20 cellular contexts compared by ENCODE assay signal in genomic region chr19:23539499-23539898, GRCh38.
DNase-seq lines count a peak whose midpoint lies in the region; ATAC-seq and TF ChIP-seq lines count a peak whose summit lies in the region.
"Had no signal": no experiment of that assay in that cellular context is flagged by ENCODE, and none has a peak within 500 bp of the region (broad histone marks: within the 10 kb centered on the region; RNA-seq: fewer than 3 reads in every experiment).

No MANE protein-coding gene starts in this region.

- 6 to 17% methylated on average over 2 of the region's 2 CpGs for WGBS in GM23248 (ENCODE audit: low coverage in 1 of 2, low lambda C conversion rate in 2 of 2, missing lambda C conversion rate in 2 of 2), 2 experiments

- H3K4me3 Mint-ChIP-seq in nephron progenitor cell, result no peak overlapping the region
- H3K4me3 Mint-ChIP-seq: CD14-positive monocyte; CD8-positive, alpha-beta T cell; HFFc6 had no signal

- peaks cover 66% of the 10 kb centered on the region for H3K9me3 ChIP-seq in PC-9 (ENCODE audit: insufficient read depth, low read depth)
- no peaks in the 10 kb centered on the region for H3K9me3 ChIP-seq in GM23248 (ENCODE audit: low read depth)
- H3K9me3 ChIP-seq: BE2C had no signal

- H3K4me3 ChIP-seq in KMS-11 (IDR thresholded peaks at IDR 0.05; ENCODE audit: insufficient read depth, low read depth, low read length) (no peak overlapping the region), PC-9 (0 out of 2 replicates have a peak overlapping the region, but pooled peaks have one; percentile 4), GM23248 (no peak overlapping the region)
- H3K4me3 ChIP-seq: K562 had no signal

- H3K27me3 ChIP-seq in KMS-11 (ENCODE audit: insufficient read depth, low read depth), result no peaks in the 10 kb centered on the region
- H3K27me3 ChIP-seq in PC-9 (ENCODE audit: insufficient read depth, low read depth), result no peaks in the 10 kb centered on the region
- H3K27me3 ChIP-seq in GM23248 (replicated peaks; ENCODE audit: insufficient read depth), result no peaks in the 10 kb centered on the region
- H3K27me3 ChIP-seq: BE2C had no signal

- H3K27me3 Mint-ChIP-seq in nephron progenitor cell (ENCODE audit: low read depth, poor library complexity), result no peaks in the 10 kb centered on the region

- H3K9me3 Mint-ChIP-seq in nephron progenitor cell, result peaks cover 80% of the 10 kb centered on the region

- H3K4me2 ChIP-seq in KMS-11 (peak overlapping the region; percentile 76), PC-9 (peak overlapping the region; percentile 45), GM23248 (ENCODE audit: unreplicated experiment) (no peak overlapping the region)

- no peaks in the 10 kb centered on the region for H3K4me1 Mint-ChIP-seq in nephron progenitor cell
- H3K4me1 Mint-ChIP-seq: CD14-positive monocyte had no signal

- no peak for ATAC-seq in GM18519 (IDR thresholded peaks at IDR 0.05; ENCODE audit: low FRiP score, unreplicated experiment)
- ATAC-seq: CD8-positive, alpha-beta T cell; HCT116; K562 had no signal

- CTCF ChIA-PET in PC-9 (lab: Charles Lee), result no interaction called here

- no peak overlapping the region for H3K9ac ChIP-seq in KMS-11
- H3K9ac ChIP-seq in GM23248, result no peak overlapping the region

- no peaks in the 10 kb centered on the region for H3K36me3 Mint-ChIP-seq in nephron progenitor cell (ENCODE audit: low read depth)
- H3K36me3 Mint-ChIP-seq: CD14-positive monocyte; CD8-positive, alpha-beta T cell had no signal

- no peak overlapping the region for H3K27ac Mint-ChIP-seq in nephron progenitor cell
- H3K27ac Mint-ChIP-seq: CD14-positive monocyte; CD8-positive, alpha-beta T cell; HFFc6 had no signal

- H3K27ac ChIP-seq in KMS-11 (peak overlapping the region; percentile 93), PC-9 (peak overlapping the region; percentile 72), epithelial cell of prostate (peak overlapping the region; percentile 10), GM23248 (no peak overlapping the region)

- H3K36me3 ChIP-seq in KMS-11 (ENCODE audit: insufficient read depth) (no peaks in the 10 kb centered on the region), PC-9 (ENCODE audit: low read depth) (no peaks in the 10 kb centered on the region), GM23248 (ENCODE audit: low read depth) (no peaks in the 10 kb centered on the region)
- H3K36me3 ChIP-seq: BE2C had no signal

- DNase-seq in PC-9, result peak in 1 of 2 experiments; percentile 93
- no peak for DNase-seq in epithelial cell of prostate (ENCODE audit: low read depth, low spot score)
- DNase-seq in CD1c-positive myeloid dendritic cell (ENCODE audit: extremely low spot score), result no peak
- DNase-seq in nephron progenitor cell, result no peak
- no peak for DNase-seq in GM23248
- DNase-seq: ACHN; BE2C; Calu3; CD8-positive, alpha-beta T cell; DMS79 treated with DMSO at 0.1 percent for 48 hours; GF-D8; GOT3; H7; HFFc6; IMR-90 had no signal

- no peaks in the 10 kb centered on the region for H4K20me1 ChIP-seq in KMS-11 (ENCODE audit: insufficient read depth)
- no peaks in the 10 kb centered on the region for H4K20me1 ChIP-seq in PC-9 (ENCODE audit: insufficient read depth)
- H4K20me1 ChIP-seq in GM23248 (ENCODE audit: insufficient read depth), result no peaks in the 10 kb centered on the region

- H3K4me1 ChIP-seq in KMS-11 (ENCODE audit: low read depth, poor library complexity, severe bottlenecking) (peaks cover 68% of the 10 kb centered on the region), PC-9 (replicated peaks; ENCODE audit: insufficient read depth) (peaks cover 28% of the 10 kb centered on the region), GM23248 (ENCODE audit: insufficient read depth) (no peaks in the 10 kb centered on the region)
- H3K4me1 ChIP-seq: BE2C had no signal

- no peak for TF ChIP-seq CTCF in KMS-11 (conservative IDR thresholded peaks at IDR 0.05; ENCODE audit: low read depth, low read length)
- TF ChIP-seq CTCF in PC-9 (conservative IDR thresholded peaks at IDR 0.05), result no peak
- no peak for TF ChIP-seq CTCF in nephron progenitor cell (IDR thresholded peaks at IDR 0.05)

- intact Hi-C loops in PC-9 (cut with micrococcal nuclease; ENCODE audit: unreplicated experiment), result no loop called here

- no TSS peak for BruUV-seq in PC-9 (replicated peaks; lab: Mats Ljungman, UMichigan)

- H3F3A ChIP-seq in PC-9 (ENCODE audit: insufficient read depth, low read depth) (peaks cover 17% of the 10 kb centered on the region; the same call in 1 of the 2 replicates), GM23248 (ENCODE audit: insufficient read depth) (no peaks in the 10 kb centered on the region)

- in situ Hi-C loops in GM23248 (cut with MboI), result no loop called here

- H3K9me2 ChIP-seq in PC-9 (ENCODE audit: insufficient read depth), result no peaks in the 10 kb centered on the region
- H3K9me2 ChIP-seq in GM23248 (ENCODE audit: insufficient read depth), result no peaks in the 10 kb centered on the region

- POLR2A ChIA-PET in PC-9 (lab: Charles Lee; ENCODE audit: unreplicated experiment), result interaction anchor here (1.4 kb wide), 1 partner anchor 9 kb away, joined by 9 read pairs; no protein-coding TSS in a partner anchor

- H2AFZ ChIP-seq in KMS-11 (ENCODE audit: low read depth) (no peak overlapping the region), PC-9 (no peak overlapping the region), GM23248 (no peak overlapping the region)

- H3K79me2 ChIP-seq in KMS-11 (ENCODE audit: insufficient read depth, low read depth) (no peaks in the 10 kb centered on the region), PC-9 (ENCODE audit: low read depth) (no peaks in the 10 kb centered on the region), GM23248 (ENCODE audit: insufficient read depth) (no peaks in the 10 kb centered on the region)
